12 cellular contexts compared by ENCODE assay signal in the genomic region with DNA sequence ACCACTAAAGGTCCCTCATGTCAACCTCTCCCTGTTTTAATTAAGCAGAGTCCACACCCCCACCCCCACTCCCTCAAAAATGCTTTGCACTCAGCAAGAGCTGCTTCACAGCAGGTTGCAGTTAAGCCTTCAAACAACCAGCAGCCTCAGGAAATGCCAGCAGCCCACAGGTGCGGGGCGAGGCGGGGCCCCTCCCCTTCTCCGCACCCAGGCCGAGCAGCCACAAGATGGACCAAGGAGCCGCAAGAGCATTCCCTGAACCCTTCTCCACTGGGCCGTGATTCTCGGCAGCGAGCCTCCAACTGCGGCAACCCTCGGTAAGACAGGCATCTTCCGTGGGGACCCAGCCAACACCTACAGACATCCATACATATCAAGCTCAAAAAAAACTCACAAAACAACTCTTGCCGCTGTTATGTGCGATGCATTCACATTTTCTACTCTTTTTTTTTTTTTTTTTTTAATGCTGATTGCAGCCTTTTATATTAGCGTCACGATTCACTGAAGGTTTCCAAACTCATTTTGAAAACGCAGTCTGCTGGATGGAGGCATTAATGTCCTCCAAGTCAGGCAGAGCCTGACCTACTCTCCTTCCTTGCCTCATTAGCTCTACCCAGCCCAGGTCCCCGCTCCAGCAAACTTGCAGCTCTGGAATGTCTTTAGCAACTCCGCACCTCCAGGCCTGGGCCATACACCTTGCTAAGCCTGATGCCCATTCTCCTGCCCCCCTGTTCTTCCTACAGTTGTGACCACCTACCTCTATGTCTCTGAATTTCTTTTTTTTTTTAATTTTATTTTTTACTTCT.
DNase-seq lines count a peak whose midpoint lies in the region; ATAC-seq and TF ChIP-seq lines count a peak whose summit lies in the region.
"Had no signal": no experiment of that assay in that cellular context is flagged by ENCODE, and none has a peak within 500 bp of the region (broad histone marks: within the 10 kb centered on the region; RNA-seq: fewer than 3 reads in every experiment).

No MANE protein-coding gene starts in this region.

- TF ChIP-seq CTCF in cardiac muscle cell (IDR thresholded peaks at IDR 0.05; ENCODE audit: low read depth, low read length) (no peak), smooth muscle cell (IDR thresholded peaks at IDR 0.05; ENCODE audit: borderline replicate concordance, insufficient read depth, poor library complexity, severe bottlenecking) (no peak)

- no peak overlapping the region for H3K9ac ChIP-seq in smooth muscle cell (ENCODE audit: low read depth)

- no peaks in the 10 kb centered on the region for H3K36me3 Mint-ChIP-seq in T-cell

- no peaks in the 10 kb centered on the region for H3K9me3 Mint-ChIP-seq in T-cell

- peak overlapping the region; percentile 15 to 69 for H3K27ac Mint-ChIP-seq in T-cell
- H3K27ac Mint-ChIP-seq: B cell had no signal

- peak overlapping the region; percentile 5 for H2AFZ ChIP-seq in smooth muscle cell (ENCODE audit: low read depth)

- H3K79me2 ChIP-seq in smooth muscle cell (ENCODE audit: low read depth): no peaks in the 10 kb centered on the region

- H3K27me3 ChIP-seq in cardiac muscle cell: peaks cover 11% of the 10 kb centered on the region
- H3K27me3 ChIP-seq in smooth muscle cell (ENCODE audit: low read depth): peaks cover 3% of the 10 kb centered on the region

- POLR2A ChIA-PET in T-cell (lab: Charles Lee): interaction anchor here (0.6 to 0.7 kb wide), 4 partner anchors 93 to 886 kb away, joined by 3 to 6 read pairs (median 4); no protein-coding TSS in a partner anchor

- H3F3A ChIP-seq in smooth muscle cell (ENCODE audit: low read depth): no peaks in the 10 kb centered on the region

- peaks cover 14 to 18% (median 16%) of the 10 kb centered on the region in 3 donors for H3K4me1 Mint-ChIP-seq in T-cell
- H3K4me1 Mint-ChIP-seq: B cell had no signal

- H4K20me1 ChIP-seq in smooth muscle cell (ENCODE audit: low read depth): no peaks in the 10 kb centered on the region

- no peak for ATAC-seq in left ventricle myocardium superior
- ATAC-seq in T-cell (replicated peaks in 1 of 4): peak; percentile 55 to 83 (median 76)
- no peak for ATAC-seq in GM19351 (IDR thresholded peaks at IDR 0.05; ENCODE audit: unreplicated experiment)
- ATAC-seq in GM18867 (IDR thresholded peaks at IDR 0.05; ENCODE audit: unreplicated experiment): no peak

- H3K27me3 Mint-ChIP-seq in T-cell: peaks cover 3 to 11% of the 10 kb centered on the region in 2 donors

- H3K4me1 ChIP-seq in cardiac muscle cell (ENCODE audit: low read depth): no peaks in the 10 kb centered on the region
- H3K4me1 ChIP-seq in smooth muscle cell (ENCODE audit: low read depth): peaks cover 6% of the 10 kb centered on the region

- H3K27ac ChIP-seq in cardiac muscle cell: no peak overlapping the region
- H3K27ac ChIP-seq in smooth muscle cell (ENCODE audit: low read depth): no peak overlapping the region
- H3K27ac ChIP-seq: tibial artery had no signal

- peak overlapping the region; percentile 58 to 72 (median 61) for H3K4me3 Mint-ChIP-seq in T-cell
- H3K4me3 Mint-ChIP-seq: B cell had no signal

- CTCF ChIA-PET in T-cell (lab: Charles Lee): interaction anchor here (0.6 kb wide), 2 partner anchors 469 to 591 kb away, joined by 4 read pairs; no protein-coding TSS in a partner anchor

- DNase-seq in cardiac muscle cell (ENCODE audit: low read depth in 1 of 2, low spot score in 1 of 2) (peak; percentile 17 to 23), left ventricle myocardium superior (no peak), T-cell (peak in 23 of 34 experiments; percentile 1 to 39 (median 6)), iPS DF 19.7 (ENCODE audit: low read depth, low spot score) (peak; percentile 85), smooth muscle cell (lab: John Stamatoyannopoulos, UW; ENCODE audit: unreplicated experiment) (no peak), NCI-H1105 treated with DMSO at 0.1 percent for 48 hours (lab: John Stamatoyannopoulos, UW) (no peak)
- DNase-seq: aorta, NCI-H1436 had no signal

- peak overlapping the region; percentile 63 for H3K4me2 ChIP-seq in smooth muscle cell

- H3K9me3 ChIP-seq in cardiac muscle cell (ENCODE audit: low read depth) (no peaks in the 10 kb centered on the region), smooth muscle cell (replicated peaks; ENCODE audit: low read depth) (no peaks in the 10 kb centered on the region)
- H3K9me3 ChIP-seq: tibial artery had no signal

- WGBS in smooth muscle cell (ENCODE audit: low lambda C conversion rate): 19% methylated on average over 19 of the region's 19 CpGs

- H3K4me3 ChIP-seq in cardiac muscle cell: no peak overlapping the region
- no peak overlapping the region for H3K4me3 ChIP-seq in smooth muscle cell
- H3K4me3 ChIP-seq: tibial artery had no signal

- no peaks in the 10 kb centered on the region for H3K36me3 ChIP-seq in cardiac muscle cell
- no peaks in the 10 kb centered on the region for H3K36me3 ChIP-seq in smooth muscle cell (ENCODE audit: low read depth)
- H3K36me3 ChIP-seq: tibial artery had no signal

- intact Hi-C loops in left ventricle myocardium superior (cut with micrococcal nuclease): no loop called here

Comparison
In these comparisons a context has a peak if more than half of its experiments do, and no peak if none do; other contexts are left out.
1. DNase-seq: peak in cardiac muscle cell (2 of 2), T-cell (23 of 34) and iPS DF 19.7 (single experiment); none in left ventricle myocardium superior (single experiment), smooth muscle cell (single experiment) and NCI-H1105 treated with DMSO at 0.1 percent for 48 hours (single experiment).
2. ATAC-seq: peak in T-cell (4 of 4); none in left ventricle myocardium superior (single experiment), GM19351 (single experiment) and GM18867 (single experiment).